23 cellular contexts compared by ENCODE assay signal in genomic region chr11:20729597-20730095, GRCh38.
"Had no signal": no experiment of that assay in that cellular context is flagged by ENCODE, and none has a peak within 500 bp of the region (broad histone marks: within the 10 kb centered on the region; RNA-seq: fewer than 3 reads in every experiment).

No MANE protein-coding gene starts in this region.

- H3K27me3 ChIP-seq: heart left ventricle, stomach, transverse colon had no signal

- H3K9me3 ChIP-seq: thoracic aorta, transverse colon had no signal

- H3K36me3 ChIP-seq: heart left ventricle, stomach, thoracic aorta, transverse colon had no signal

- H3K4me1 ChIP-seq: heart left ventricle, stomach, transverse colon had no signal

- DNase-seq: dorsolateral prefrontal cortex; effector CD8-positive, alpha-beta T cell; foreskin melanocyte; heart left ventricle; hippocampal formation; left colon; left ventricle myocardium superior; mesenchymal stem cell; midbrain; naive B cell; occipital lobe; posterior cingulate gyrus; stimulated activated CD4-positive, alpha-beta T cell treated with anti-CD3 and anti-CD28 coated beads, Interleukin-2, amount 100 ng/mL, for 24 hours; stimulated activated CD4-positive, alpha-beta T cell treated with anti-CD3 and anti-CD28 coated beads, Interleukin-4, amount 100 ng/mL, for 4 hours; stimulated activated naive B cell treated with anti-CD40 and anti-IgM and Interleukin-4, amounts not matched to agents 10 μg/mL and 1 μg/mL and 100 μg/mL, for 72 hours; stomach; substantia nigra; transverse colon had no signal

- ATAC-seq: heart left ventricle; left colon; left ventricle myocardium superior; sciatic nerve; stimulated activated naive B cell treated with anti-CD40 and anti-IgM and Interleukin-4, amounts not matched to agents 10 μg/mL and 1 μg/mL and 100 μg/mL, for 72 hours had no signal

- H3K27ac ChIP-seq: coronary artery, dorsolateral prefrontal cortex, heart left ventricle, skin epidermis, stomach, thoracic aorta, transverse colon had no signal

- H3K4me3 ChIP-seq: coronary artery, dorsolateral prefrontal cortex, heart left ventricle, lung, skin epidermis, stomach, thoracic aorta, transverse colon had no signal
